Comparison of ENCODE assay signal across 17 cellular contexts in genomic region chr9:126222363-126222834, GRCh38.
"Had no signal": no experiment of that assay in that cellular context is flagged by ENCODE, and none has a peak within 500 bp of the region (broad histone marks: within the 10 kb centered on the region; RNA-seq: fewer than 3 reads in every experiment).

No MANE protein-coding gene starts in this region.

- H3K4me3 Mint-ChIP-seq: activated CD8-positive, alpha-beta memory T cell treated with anti-CD3 and anti-CD28 coated beads, Interleukin-2, amount 10 ng/mL, durations not matched to agents 7 days and 5 days; activated naive CD4-positive, alpha-beta T cell treated with anti-CD3 and anti-CD28 coated beads, Interleukin-2, amount 10 ng/mL, durations not matched to agents 7 days and 5 days; activated T-cell treated with anti-CD3 and anti-CD28 coated beads, Interleukin-2, amount 50 U/mL, for 24 hours; memory B cell; natural killer cell; T-helper 2 cell treated with Interferon-gamma antibody and Interleukin-4, amounts not matched to agents 5 μg/mL and 100 μg/mL, for 36 hours had no signal

- H3K9me3 Mint-ChIP-seq: activated naive CD4-positive, alpha-beta T cell treated with anti-CD3 and anti-CD28 coated beads, Interleukin-2, amount 10 ng/mL, durations not matched to agents 7 days and 5 days; natural killer cell; T-helper 2 cell treated with Interferon-gamma antibody and Interleukin-4, amounts not matched to agents 5 μg/mL and 100 μg/mL, for 36 hours had no signal

- H3K27ac ChIP-seq: right atrium auricular region had no signal

- H3K36me3 Mint-ChIP-seq: activated CD8-positive, alpha-beta memory T cell treated with anti-CD3 and anti-CD28 coated beads, Interleukin-2, amount 10 ng/mL, durations not matched to agents 7 days and 5 days; memory B cell; natural killer cell had no signal

- H3K36me3 ChIP-seq: right atrium auricular region had no signal

- H3K9me3 ChIP-seq: mucosa of descending colon had no signal

- DNase-seq: activated CD4-positive, CD25-positive, alpha-beta regulatory T cell; activated CD8-positive, alpha-beta memory T cell treated with anti-CD3 and anti-CD28 coated beads, Interleukin-2, amount 10 ng/mL, durations not matched to agents 7 days and 5 days; activated naive CD4-positive, alpha-beta T cell treated with anti-CD3 and anti-CD28 coated beads, Interleukin-2, amount 10 ng/mL, durations not matched to agents 7 days and 5 days; activated T-cell treated with anti-CD3 and anti-CD28 coated beads, Interleukin-2, amount 50 U/mL, for 24 hours; hippocampal formation; left colon; mucosa of descending colon; natural killer cell; small intestine; stimulated activated CD4-positive, alpha-beta T cell treated with anti-CD3 and anti-CD28 coated beads, Interleukin-4, amount 100 ng/mL, for 24 hours; stimulated activated naive CD4-positive, alpha-beta T cell; substantia nigra; trophoblast cell had no signal

- H3K27ac Mint-ChIP-seq: activated CD8-positive, alpha-beta memory T cell treated with anti-CD3 and anti-CD28 coated beads, Interleukin-2, amount 10 ng/mL, durations not matched to agents 7 days and 5 days; activated naive CD4-positive, alpha-beta T cell treated with anti-CD3 and anti-CD28 coated beads, Interleukin-2, amount 10 ng/mL, durations not matched to agents 7 days and 5 days; activated T-cell treated with anti-CD3 and anti-CD28 coated beads, Interleukin-2, amount 50 U/mL, for 24 hours; memory B cell; natural killer cell; progenitor cell of endocrine pancreas; T-helper 2 cell treated with Interferon-gamma antibody and Interleukin-4, amounts not matched to agents 5 μg/mL and 100 μg/mL, for 36 hours had no signal

- ATAC-seq: activated CD8-positive, alpha-beta memory T cell treated with anti-CD3 and anti-CD28 coated beads, Interleukin-2, amount 10 ng/mL, durations not matched to agents 7 days and 5 days; left colon; mucosa of descending colon had no signal

- H3K4me1 Mint-ChIP-seq: activated CD8-positive, alpha-beta memory T cell treated with anti-CD3 and anti-CD28 coated beads, Interleukin-2, amount 10 ng/mL, durations not matched to agents 7 days and 5 days; activated naive CD4-positive, alpha-beta T cell treated with anti-CD3 and anti-CD28 coated beads, Interleukin-2, amount 10 ng/mL, durations not matched to agents 7 days and 5 days; memory B cell; natural killer cell had no signal

- H3K4me3 ChIP-seq: mucosa of descending colon had no signal
